ENCODE assay signal across 1 cellular context in the genomic region with DNA sequence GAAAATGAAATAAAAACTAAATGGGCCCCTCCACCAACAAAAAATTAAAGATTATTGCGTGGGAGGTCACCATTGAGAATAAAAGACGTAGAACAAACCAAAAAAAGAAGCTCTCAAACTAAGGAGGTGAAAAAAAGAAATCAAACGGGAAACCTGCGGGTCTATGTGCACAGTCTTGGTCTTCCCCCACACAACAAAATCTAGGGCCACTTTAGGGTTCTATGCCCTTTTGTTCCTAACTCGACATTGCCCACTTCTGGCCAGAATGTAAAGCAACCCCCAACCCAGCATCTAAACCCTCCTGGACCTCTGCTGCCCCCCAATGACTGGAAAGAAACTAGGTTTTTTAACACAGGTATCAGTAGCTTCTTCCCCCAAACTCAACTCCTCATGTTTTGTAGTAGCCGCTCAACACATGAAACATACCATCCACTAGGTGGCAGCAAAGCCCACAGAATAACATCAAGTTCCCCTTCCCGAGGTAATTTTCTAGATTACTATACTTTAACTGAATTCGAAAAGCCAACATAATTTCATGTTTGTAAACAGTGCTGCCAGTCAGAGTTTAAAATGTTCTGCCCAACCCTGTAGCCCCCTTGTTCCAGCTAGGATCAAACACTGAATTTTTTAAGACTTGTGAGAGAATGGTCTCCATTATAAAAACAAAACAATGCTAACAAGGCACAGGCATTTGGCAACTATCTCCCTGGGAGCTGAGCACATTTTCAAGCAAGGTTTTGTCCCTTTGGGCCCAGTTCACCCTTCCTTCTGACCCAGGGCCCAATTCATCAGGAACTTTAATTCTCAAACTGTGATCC.
TF ChIP-seq lines count a peak whose summit lies in the region.

No MANE protein-coding gene starts in this region.

TF ChIP-seq in HepG2, 621 proteins besides CTCF, POLR2A, EP300 and RAD21 (continues in another document):
- TF ChIP-seq ZNF33B (CRISPR knock-in tag; IDR thresholded peaks at IDR 0.05) (0 out of 2 replicates have a peak, but pooled peaks have one; percentile 45), ISL2 (CRISPR knock-in tag; IDR thresholded peaks at IDR 0.05) (0 out of 2 replicates have a peak, but pooled peaks have one; percentile 35), DNMT3B (CRISPR knock-in tag; conservative IDR thresholded peaks at IDR 0.05) (0 out of 2 replicates have a peak, but pooled peaks have one; percentile 57), ZNF136 (CRISPR knock-in tag; IDR thresholded peaks at IDR 0.05; ENCODE audit: low read depth) (peak; percentile 92), MEF2D (CRISPR knock-in tag; IDR thresholded peaks at IDR 0.05) (peak; percentile 37; the same call in 1 of the 2 replicates), CEBPB (IDR thresholded peaks at IDR 0.05; ENCODE audit: borderline replicate concordance, low read depth, low read length) (no peak), ZNF264 (CRISPR knock-in tag; IDR thresholded peaks at IDR 0.05) (0 out of 2 replicates have a peak, but pooled peaks have one; percentile 50), RFX5 (IDR thresholded peaks at IDR 0.05; ENCODE audit: low read depth, low read length) (0 out of 2 replicates have a peak, but pooled peaks have one; percentile 30), TBP (CRISPR knock-in tag; IDR thresholded peaks at IDR 0.05) (no peak), ELF3 (CRISPR knock-in tag; IDR thresholded peaks at IDR 0.05) (peak; percentile 24; the same call in 1 of the 2 replicates), XRCC5 (optimal IDR thresholded peaks at IDR 0.05; ENCODE audit: low read length) (peak; percentile 89), ZFP90 (CRISPR knock-in tag; IDR thresholded peaks at IDR 0.05; ENCODE audit: borderline replicate concordance) (peak; percentile 50; the same call in 1 of the 2 replicates), SOX6 (IDR thresholded peaks at IDR 0.05) (no peak), SOX6 (CRISPR knock-in tag; IDR thresholded peaks at IDR 0.05) (0 out of 2 replicates have a peak, but pooled peaks have one; percentile 53), HOXA3 (CRISPR knock-in tag; IDR thresholded peaks at IDR 0.05) (peak; percentile 35; the same call in 1 of the 2 replicates), ZNF333 (CRISPR knock-in tag; IDR thresholded peaks at IDR 0.05; ENCODE audit: borderline replicate concordance) (0 out of 2 replicates have a peak, but pooled peaks have one; percentile 53), RXRA (CRISPR knock-in tag; IDR thresholded peaks at IDR 0.05) (no peak), KDM3A (CRISPR knock-in tag; IDR thresholded peaks at IDR 0.05; ENCODE audit: low read depth) (0 out of 2 replicates have a peak, but pooled peaks have one; percentile 71)
- TF ChIP-seq, protein P1, sequence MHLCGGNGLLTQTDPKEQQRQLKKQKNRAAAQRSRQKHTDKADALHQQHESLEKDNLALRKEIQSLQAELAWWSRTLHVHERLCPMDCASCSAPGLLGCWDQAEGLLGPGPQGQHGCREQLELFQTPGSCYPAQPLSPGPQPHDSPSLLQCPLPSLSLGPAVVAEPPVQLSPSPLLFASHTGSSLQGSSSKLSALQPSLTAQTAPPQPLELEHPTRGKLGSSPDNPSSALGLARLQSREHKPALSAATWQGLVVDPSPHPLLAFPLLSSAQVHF (CRISPR knock-in tag; IDR thresholded peaks at IDR 0.05) = no peak
- TF ChIP-seq, protein P2, sequence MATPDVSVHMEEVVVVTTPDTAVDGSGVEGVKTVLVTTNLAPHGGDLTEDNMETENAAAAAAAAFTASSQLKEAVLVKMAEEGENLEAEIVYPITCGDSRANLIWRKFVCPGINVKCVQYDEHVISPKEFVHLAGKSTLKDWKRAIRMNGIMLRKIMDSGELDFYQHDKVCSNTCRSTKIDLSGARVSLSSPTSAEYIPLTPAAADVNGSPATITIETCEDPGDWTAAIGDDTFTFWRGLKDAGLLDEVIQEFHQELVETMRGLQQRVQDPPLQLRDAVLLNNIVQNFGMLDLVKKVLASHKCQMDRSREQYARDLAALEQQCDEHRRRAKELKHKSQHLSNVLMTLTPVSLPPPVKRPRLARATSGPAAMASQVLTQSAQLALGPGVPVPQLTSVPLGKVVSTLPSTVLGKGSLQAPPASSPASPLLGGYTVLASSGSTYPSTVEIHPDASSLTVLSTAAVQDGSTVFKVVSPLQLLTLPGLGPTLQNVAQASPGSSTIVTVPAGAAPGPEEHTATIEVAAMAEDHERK (CRISPR knock-in tag; IDR thresholded peaks at IDR 0.05; ENCODE audit: low read depth) = no peak
- TF ChIP-seq, protein P3, sequence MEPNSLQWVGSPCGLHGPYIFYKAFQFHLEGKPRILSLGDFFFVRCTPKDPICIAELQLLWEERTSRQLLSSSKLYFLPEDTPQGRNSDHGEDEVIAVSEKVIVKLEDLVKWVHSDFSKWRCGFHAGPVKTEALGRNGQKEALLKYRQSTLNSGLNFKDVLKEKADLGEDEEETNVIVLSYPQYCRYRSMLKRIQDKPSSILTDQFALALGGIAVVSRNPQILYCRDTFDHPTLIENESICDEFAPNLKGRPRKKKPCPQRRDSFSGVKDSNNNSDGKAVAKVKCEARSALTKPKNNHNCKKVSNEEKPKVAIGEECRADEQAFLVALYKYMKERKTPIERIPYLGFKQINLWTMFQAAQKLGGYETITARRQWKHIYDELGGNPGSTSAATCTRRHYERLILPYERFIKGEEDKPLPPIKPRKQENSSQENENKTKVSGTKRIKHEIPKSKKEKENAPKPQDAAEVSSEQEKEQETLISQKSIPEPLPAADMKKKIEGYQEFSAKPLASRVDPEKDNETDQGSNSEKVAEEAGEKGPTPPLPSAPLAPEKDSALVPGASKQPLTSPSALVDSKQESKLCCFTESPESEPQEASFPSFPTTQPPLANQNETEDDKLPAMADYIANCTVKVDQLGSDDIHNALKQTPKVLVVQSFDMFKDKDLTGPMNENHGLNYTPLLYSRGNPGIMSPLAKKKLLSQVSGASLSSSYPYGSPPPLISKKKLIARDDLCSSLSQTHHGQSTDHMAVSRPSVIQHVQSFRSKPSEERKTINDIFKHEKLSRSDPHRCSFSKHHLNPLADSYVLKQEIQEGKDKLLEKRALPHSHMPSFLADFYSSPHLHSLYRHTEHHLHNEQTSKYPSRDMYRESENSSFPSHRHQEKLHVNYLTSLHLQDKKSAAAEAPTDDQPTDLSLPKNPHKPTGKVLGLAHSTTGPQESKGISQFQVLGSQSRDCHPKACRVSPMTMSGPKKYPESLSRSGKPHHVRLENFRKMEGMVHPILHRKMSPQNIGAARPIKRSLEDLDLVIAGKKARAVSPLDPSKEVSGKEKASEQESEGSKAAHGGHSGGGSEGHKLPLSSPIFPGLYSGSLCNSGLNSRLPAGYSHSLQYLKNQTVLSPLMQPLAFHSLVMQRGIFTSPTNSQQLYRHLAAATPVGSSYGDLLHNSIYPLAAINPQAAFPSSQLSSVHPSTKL (CRISPR knock-in tag; IDR thresholded peaks at IDR 0.05) = peak; percentile 53
- TF ChIP-seq, protein P4, sequence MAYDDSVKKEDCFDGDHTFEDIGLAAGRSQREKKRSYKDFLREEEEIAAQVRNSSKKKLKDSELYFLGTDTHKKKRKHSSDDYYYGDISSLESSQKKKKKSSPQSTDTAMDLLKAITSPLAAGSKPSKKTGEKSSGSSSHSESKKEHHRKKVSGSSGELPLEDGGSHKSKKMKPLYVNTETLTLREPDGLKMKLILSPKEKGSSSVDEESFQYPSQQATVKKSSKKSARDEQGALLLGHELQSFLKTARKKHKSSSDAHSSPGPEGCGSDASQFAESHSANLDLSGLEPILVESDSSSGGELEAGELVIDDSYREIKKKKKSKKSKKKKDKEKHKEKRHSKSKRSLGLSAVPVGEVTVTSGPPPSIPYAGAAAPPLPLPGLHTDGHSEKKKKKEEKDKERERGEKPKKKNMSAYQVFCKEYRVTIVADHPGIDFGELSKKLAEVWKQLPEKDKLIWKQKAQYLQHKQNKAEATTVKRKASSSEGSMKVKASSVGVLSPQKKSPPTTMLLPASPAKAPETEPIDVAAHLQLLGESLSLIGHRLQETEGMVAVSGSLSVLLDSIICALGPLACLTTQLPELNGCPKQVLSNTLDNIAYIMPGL (CRISPR knock-in tag; IDR thresholded peaks at IDR 0.05; ENCODE audit: borderline replicate concordance in 1 of 2, low read depth in 1 of 2) = peak; percentile 80 to 85
- TF ChIP-seq, protein P5, sequence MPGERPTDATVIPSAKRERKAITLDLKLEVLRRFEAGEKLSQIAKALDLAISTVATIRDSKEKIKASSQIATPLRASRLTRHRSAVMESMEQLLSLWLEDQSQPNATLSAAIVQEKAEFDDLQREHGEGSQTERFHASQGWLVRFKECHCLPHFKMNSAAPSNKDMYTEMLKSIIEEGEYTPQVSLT (CRISPR knock-in tag; IDR thresholded peaks at IDR 0.05; ENCODE audit: borderline replicate concordance, low read depth) = no peak
- TF ChIP-seq, protein P6, sequence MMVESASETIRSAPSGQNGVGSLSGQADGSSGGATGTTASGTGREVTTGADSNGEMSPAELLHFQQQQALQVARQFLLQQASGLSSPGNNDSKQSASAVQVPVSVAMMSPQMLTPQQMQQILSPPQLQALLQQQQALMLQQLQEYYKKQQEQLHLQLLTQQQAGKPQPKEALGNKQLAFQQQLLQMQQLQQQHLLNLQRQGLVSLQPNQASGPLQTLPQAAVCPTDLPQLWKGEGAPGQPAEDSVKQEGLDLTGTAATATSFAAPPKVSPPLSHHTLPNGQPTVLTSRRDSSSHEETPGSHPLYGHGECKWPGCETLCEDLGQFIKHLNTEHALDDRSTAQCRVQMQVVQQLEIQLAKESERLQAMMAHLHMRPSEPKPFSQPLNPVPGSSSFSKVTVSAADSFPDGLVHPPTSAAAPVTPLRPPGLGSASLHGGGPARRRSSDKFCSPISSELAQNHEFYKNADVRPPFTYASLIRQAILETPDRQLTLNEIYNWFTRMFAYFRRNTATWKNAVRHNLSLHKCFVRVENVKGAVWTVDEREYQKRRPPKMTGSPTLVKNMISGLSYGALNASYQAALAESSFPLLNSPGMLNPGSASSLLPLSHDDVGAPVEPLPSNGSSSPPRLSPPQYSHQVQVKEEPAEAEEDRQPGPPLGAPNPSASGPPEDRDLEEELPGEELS (CRISPR knock-in tag; IDR thresholded peaks at IDR 0.05) = 0 out of 2 replicates have a peak, but pooled peaks have one; percentile 36
- TF ChIP-seq, protein P7, sequence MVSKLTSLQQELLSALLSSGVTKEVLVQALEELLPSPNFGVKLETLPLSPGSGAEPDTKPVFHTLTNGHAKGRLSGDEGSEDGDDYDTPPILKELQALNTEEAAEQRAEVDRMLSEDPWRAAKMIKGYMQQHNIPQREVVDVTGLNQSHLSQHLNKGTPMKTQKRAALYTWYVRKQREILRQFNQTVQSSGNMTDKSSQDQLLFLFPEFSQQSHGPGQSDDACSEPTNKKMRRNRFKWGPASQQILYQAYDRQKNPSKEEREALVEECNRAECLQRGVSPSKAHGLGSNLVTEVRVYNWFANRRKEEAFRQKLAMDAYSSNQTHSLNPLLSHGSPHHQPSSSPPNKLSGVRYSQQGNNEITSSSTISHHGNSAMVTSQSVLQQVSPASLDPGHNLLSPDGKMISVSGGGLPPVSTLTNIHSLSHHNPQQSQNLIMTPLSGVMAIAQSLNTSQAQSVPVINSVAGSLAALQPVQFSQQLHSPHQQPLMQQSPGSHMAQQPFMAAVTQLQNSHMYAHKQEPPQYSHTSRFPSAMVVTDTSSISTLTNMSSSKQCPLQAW (CRISPR knock-in tag; IDR thresholded peaks at IDR 0.05) = peak; percentile 82; the same call in 1 of the 2 replicates
- TF ChIP-seq, protein P8, sequence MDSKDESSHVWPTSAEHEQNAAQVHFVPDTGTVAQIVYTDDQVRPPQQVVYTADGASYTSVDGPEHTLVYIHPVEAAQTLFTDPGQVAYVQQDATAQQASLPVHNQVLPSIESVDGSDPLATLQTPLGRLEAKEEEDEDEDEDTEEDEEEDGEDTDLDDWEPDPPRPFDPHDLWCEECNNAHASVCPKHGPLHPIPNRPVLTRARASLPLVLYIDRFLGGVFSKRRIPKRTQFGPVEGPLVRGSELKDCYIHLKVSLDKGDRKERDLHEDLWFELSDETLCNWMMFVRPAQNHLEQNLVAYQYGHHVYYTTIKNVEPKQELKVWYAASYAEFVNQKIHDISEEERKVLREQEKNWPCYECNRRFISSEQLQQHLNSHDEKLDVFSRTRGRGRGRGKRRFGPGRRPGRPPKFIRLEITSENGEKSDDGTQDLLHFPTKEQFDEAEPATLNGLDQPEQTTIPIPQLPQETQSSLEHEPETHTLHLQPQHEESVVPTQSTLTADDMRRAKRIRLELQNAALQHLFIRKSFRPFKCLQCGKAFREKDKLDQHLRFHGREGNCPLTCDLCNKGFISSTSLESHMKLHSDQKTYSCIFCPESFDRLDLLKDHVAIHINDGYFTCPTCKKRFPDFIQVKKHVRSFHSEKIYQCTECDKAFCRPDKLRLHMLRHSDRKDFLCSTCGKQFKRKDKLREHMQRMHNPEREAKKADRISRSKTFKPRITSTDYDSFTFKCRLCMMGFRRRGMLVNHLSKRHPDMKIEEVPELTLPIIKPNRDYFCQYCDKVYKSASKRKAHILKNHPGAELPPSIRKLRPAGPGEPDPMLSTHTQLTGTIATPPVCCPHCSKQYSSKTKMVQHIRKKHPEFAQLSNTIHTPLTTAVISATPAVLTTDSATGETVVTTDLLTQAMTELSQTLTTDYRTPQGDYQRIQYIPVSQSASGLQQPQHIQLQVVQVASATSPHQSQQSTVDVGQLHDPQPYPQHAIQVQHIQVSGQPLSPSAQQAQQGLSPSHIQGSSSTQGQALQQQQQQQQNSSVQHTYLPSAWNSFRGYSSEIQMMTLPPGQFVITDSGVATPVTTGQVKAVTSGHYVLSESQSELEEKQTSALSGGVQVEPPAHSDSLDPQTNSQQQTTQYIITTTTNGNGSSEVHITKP (CRISPR knock-in tag; IDR thresholded peaks at IDR 0.05; ENCODE audit: low read depth) = peak; percentile 16; the same call in 1 of the 2 replicates
